ENCODE assay signal across 24 cellular contexts in genomic region chr10:64537112-64537511, GRCh38.
"Had no signal": no experiment of that assay in that cellular context is flagged by ENCODE, and none has a peak within 500 bp of the region (broad histone marks: within the 10 kb centered on the region; RNA-seq: fewer than 3 reads in every experiment).

No MANE protein-coding gene starts in this region.

- H3K9me3 ChIP-seq: Peyer's patch, SJSA1 had no signal

- H3K4me1 Mint-ChIP-seq: activated CD4-positive, alpha-beta T cell treated with anti-CD3 and anti-CD28 coated beads, Interleukin-2, amount 10 ng/mL, durations not matched to agents 7 days and 5 days; activated naive CD8-positive, alpha-beta T cell treated with anti-CD3 and anti-CD28 coated beads for 36 hours; activated T-helper 17 cell treated with anti-CD3 and anti-CD28 coated beads, Interleukin-2, amount 50 U/mL, for 72 hours; T-cell had no signal

- H3K27me3 ChIP-seq: brain microvascular endothelial cell, cardiac muscle cell, Peyer's patch, SJSA1 had no signal

- H3K36me3 ChIP-seq: brain microvascular endothelial cell, cardiac muscle cell, Peyer's patch, SJSA1 had no signal

- H3K4me3 Mint-ChIP-seq: activated CD4-positive, alpha-beta memory T cell treated with anti-CD3 and anti-CD28 coated beads for 36 hours; activated CD4-positive, alpha-beta T cell treated with anti-CD3 and anti-CD28 coated beads, Interleukin-2, amount 10 ng/mL, durations not matched to agents 7 days and 5 days; activated naive CD4-positive, alpha-beta T cell treated with anti-CD3 and anti-CD28 coated beads for 36 hours; activated naive CD8-positive, alpha-beta T cell treated with anti-CD3 and anti-CD28 coated beads for 36 hours; activated T-helper 17 cell treated with anti-CD3 and anti-CD28 coated beads, Interleukin-2, amount 50 U/mL, for 72 hours; T-cell had no signal

- H3K36me3 Mint-ChIP-seq: activated CD4-positive, alpha-beta memory T cell treated with anti-CD3 and anti-CD28 coated beads for 36 hours; activated naive CD8-positive, alpha-beta T cell treated with anti-CD3 and anti-CD28 coated beads for 36 hours; T-cell had no signal

- H3K9me3 Mint-ChIP-seq: activated CD4-positive, alpha-beta memory T cell treated with anti-CD3 and anti-CD28 coated beads for 36 hours; activated CD4-positive, alpha-beta T cell treated with anti-CD3 and anti-CD28 coated beads, Interleukin-2, amount 10 ng/mL, durations not matched to agents 7 days and 5 days; activated naive CD4-positive, alpha-beta T cell treated with anti-CD3 and anti-CD28 coated beads for 36 hours had no signal

- H3K27me3 Mint-ChIP-seq: activated CD4-positive, alpha-beta memory T cell treated with anti-CD3 and anti-CD28 coated beads for 36 hours; activated CD4-positive, alpha-beta T cell treated with anti-CD3 and anti-CD28 coated beads, Interleukin-2, amount 10 ng/mL, durations not matched to agents 7 days and 5 days; activated naive CD8-positive, alpha-beta T cell treated with anti-CD3 and anti-CD28 coated beads for 36 hours; activated T-helper 17 cell treated with anti-CD3 and anti-CD28 coated beads, Interleukin-2, amount 50 U/mL, for 72 hours; T-cell had no signal

- H3K27ac ChIP-seq: brain microvascular endothelial cell, cardiac muscle cell, Peyer's patch, RWPE1, SJSA1 had no signal

- ATAC-seq: activated T-helper 17 cell treated with anti-CD3 and anti-CD28 coated beads, Interleukin-2, amount 50 U/mL, for 72 hours; T-cell had no signal

- H3K4me1 ChIP-seq: Peyer's patch, SJSA1 had no signal

- H3K27ac Mint-ChIP-seq: activated CD4-positive, alpha-beta memory T cell treated with anti-CD3 and anti-CD28 coated beads for 36 hours; activated CD4-positive, alpha-beta T cell treated with anti-CD3 and anti-CD28 coated beads, Interleukin-2, amount 10 ng/mL, durations not matched to agents 7 days and 5 days; activated naive CD4-positive, alpha-beta T cell treated with anti-CD3 and anti-CD28 coated beads for 36 hours; activated naive CD8-positive, alpha-beta T cell treated with anti-CD3 and anti-CD28 coated beads for 36 hours; activated T-helper 17 cell treated with anti-CD3 and anti-CD28 coated beads, Interleukin-2, amount 50 U/mL, for 72 hours; T-cell had no signal

- H3K4me3 ChIP-seq: cardiac muscle cell, Peyer's patch, SJSA1 had no signal

- DNase-seq: activated CD4-positive, alpha-beta memory T cell treated with anti-CD3 and anti-CD28 coated beads for 36 hours; activated CD4-positive, alpha-beta T cell treated with anti-CD3 and anti-CD28 coated beads, Interleukin-2, amount 10 ng/mL, durations not matched to agents 7 days and 5 days; activated CD4-positive, CD25-positive, alpha-beta regulatory T cell; activated gamma-delta T cell; activated naive CD4-positive, alpha-beta T cell treated with anti-CD3 and anti-CD28 coated beads for 36 hours; activated naive CD8-positive, alpha-beta T cell treated with anti-CD3 and anti-CD28 coated beads for 36 hours; activated T-cell treated with anti-CD3 and anti-CD28 coated beads for 4 hours; activated T-cell treated with anti-CD3 and anti-CD28 coated beads, Interleukin-2, amount 50 U/mL, for 48 hours; brain microvascular endothelial cell; NCI-H1048; NCI-H1930; NCI-H345; NCI-H510A; NCI-H526 treated with DMSO at 0.1 percent for 48 hours; NCI-H82; Peyer's patch; Right ventricle myocardium superior; T-cell; T-helper 2 cell; T1000 had no signal
